Comparison of ENCODE assay signal across 6 cellular contexts in the genomic region with DNA sequence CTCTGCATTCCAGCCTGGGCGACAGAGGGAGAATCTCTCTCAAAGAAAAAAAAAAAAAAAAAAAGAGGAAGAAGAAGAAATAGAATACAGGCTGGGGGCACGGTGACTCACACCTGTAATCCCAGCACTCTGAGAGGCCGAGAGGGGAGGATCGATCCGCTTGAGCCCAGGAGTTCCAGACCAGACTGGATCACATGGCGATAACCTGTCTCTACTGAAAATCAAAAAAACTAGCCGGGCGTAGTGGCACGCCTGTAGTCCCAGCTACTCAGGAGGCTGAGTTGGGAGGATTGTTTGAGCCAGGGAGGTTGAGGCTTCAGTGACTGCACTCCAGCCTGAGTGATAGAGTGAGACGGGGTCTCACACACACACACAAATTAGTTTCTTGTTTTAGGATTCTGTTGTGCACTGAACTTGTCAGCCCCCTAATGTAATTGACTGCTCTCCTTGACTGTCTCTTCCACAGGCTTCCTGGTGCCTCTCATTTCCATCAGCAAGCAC. TPM values are rescaled to one million over a fixed set of nuclear protein-coding genes. Genes with fewer than 3 reads are reported as not detected.
A peak's percentile ranks its signal among the peaks of the same experiment; 100 is the strongest.
DNase-seq lines count a peak whose midpoint lies in the region; FAIRE-seq and TF ChIP-seq lines count a peak whose summit lies in the region.

No MANE protein-coding gene starts in this region.

- H3K27me3 Mint-ChIP-seq in neural progenitor cell (ENCODE audit: insufficient read depth, low read depth), result peaks cover 2% of the 10 kb centered on the region

- DNase-seq in Kasumi-1 (lab: John Stamatoyannopoulos, UW) (peak; percentile 54 to 55), mammary epithelial cell (peak; percentile 13), neural progenitor cell (ENCODE audit: low spot score) (no peak), D721Med (ENCODE audit: insufficient read length, low spot score) (no peak)
- no peak for DNase-seq in stimulated activated CD4-positive, alpha-beta T cell treated with anti-CD3 and anti-CD28 coated beads, Interleukin-1b, Interleukin-23, amount 100 ng/mL, for 48 hours

- no peak for FAIRE-seq in D721Med (lab: Jason Lieb, UNC)

- H3K79me2 ChIP-seq in mammary epithelial cell (ENCODE audit: insufficient read depth, low read length), result peaks cover 28% of the 10 kb centered on the region
- H3K79me2 ChIP-seq in neural progenitor cell (ENCODE audit: low read depth), result peaks cover 17% of the 10 kb centered on the region

- H3K4me3 Mint-ChIP-seq in neural progenitor cell, result peak overlapping the region; percentile 91

- peaks cover 8% of the 10 kb centered on the region for H3K36me3 Mint-ChIP-seq in neural progenitor cell

- H3K4me1 ChIP-seq in mammary epithelial cell (ENCODE audit: insufficient read depth, low read length) (peaks cover 37% of the 10 kb centered on the region), neural progenitor cell (peaks cover 3% of the 10 kb centered on the region)

- H2AFZ ChIP-seq in mammary epithelial cell (ENCODE audit: low read depth, low read length) (peak overlapping the region; percentile 88), neural progenitor cell (replicated peaks) (peak overlapping the region; percentile 45)

- in situ Hi-C loops in mammary epithelial cell (cut with MboI; ENCODE audit: low sequenced_read_pairs in 2 of 2), result loop anchor here in 1 of 2 donors (5.0 kb wide), 1 partner anchor 54 kb away; a partner anchor contains a TSS

- peak overlapping the region; percentile 80 for H3K9ac ChIP-seq in mammary epithelial cell (ENCODE audit: insufficient read depth, low read length)
- H3K9ac ChIP-seq in neural progenitor cell, result no peak overlapping the region

- no peak for TF ChIP-seq CTCF in 22Rv1 (IDR thresholded peaks at IDR 0.05)
- TF ChIP-seq CTCF in mammary epithelial cell (conservative IDR thresholded peaks at IDR 0.05 in 1 of 2, IDR thresholded peaks at IDR 0.05 in 1 of 2; ENCODE audit: extremely low read depth in 1 of 2, insufficient read depth in 1 of 2, low read depth in 1 of 2, low read length in 2 of 2), result no peak
- TF ChIP-seq CTCF in neural progenitor cell (IDR thresholded peaks at IDR 0.05), result no peak
- TF ChIP-seq CTCF in D721Med (IDR thresholded peaks at IDR 0.05; ENCODE audit: insufficient read depth, missing control alignments), result no peak

- H3K27ac Mint-ChIP-seq in neural progenitor cell, result peak overlapping the region; percentile 98

- dilution Hi-C loops in mammary epithelial cell (cut with HindIII; ENCODE audit: low sequenced_read_pairs), result no loop called here

- no peaks in the 10 kb centered on the region for H3K9me3 Mint-ChIP-seq in neural progenitor cell

- CTCF ChIA-PET in mammary epithelial cell (lab: Charles Lee; ENCODE audit: low non-redundant PET), result interaction anchor here (0.7 to 1.6 kb wide), 2 partner anchors 27 to 54 kb away, joined by 3 to 37 read pairs; a partner anchor contains a TSS

- H4K20me1 ChIP-seq in mammary epithelial cell (ENCODE audit: insufficient read depth, low read length), result no peaks in the 10 kb centered on the region
- peaks cover 5% of the 10 kb centered on the region for H4K20me1 ChIP-seq in neural progenitor cell (ENCODE audit: low read depth)

- WGBS in mammary epithelial cell (ENCODE audit: low coverage, missing lambda C conversion rate), result 45% methylated on average over 8 of the region's 10 CpGs

- H3K4me1 Mint-ChIP-seq in neural progenitor cell, result peaks cover 17% of the 10 kb centered on the region

- H3K27me3 ChIP-seq in mammary epithelial cell (ENCODE audit: insufficient read depth, low read length) (no peaks in the 10 kb centered on the region), neural progenitor cell (no peaks in the 10 kb centered on the region)

- H3K4me3 ChIP-seq in mammary epithelial cell (replicated peaks in 1 of 3; ENCODE audit: insufficient read depth in 1 of 3, low read depth in 2 of 3, low read length in 3 of 3), result peak overlapping the region; percentile 24 to 71 (median 54)
- peak overlapping the region; percentile 74 for H3K4me3 ChIP-seq in neural progenitor cell

- H3K36me3 ChIP-seq in mammary epithelial cell (ENCODE audit: insufficient read depth, low read length) (peaks cover 11% of the 10 kb centered on the region), neural progenitor cell (no peaks in the 10 kb centered on the region)

- H3K9me3 ChIP-seq in mammary epithelial cell (replicated peaks; ENCODE audit: insufficient read depth, low read length) (no peaks in the 10 kb centered on the region), neural progenitor cell (ENCODE audit: low read depth) (no peaks in the 10 kb centered on the region)

- H3F3A ChIP-seq in neural progenitor cell (ENCODE audit: low read depth), result peaks cover 18% of the 10 kb centered on the region

- intact Hi-C loops in mammary epithelial cell (cut with micrococcal nuclease), result loop anchor here (1.0 to 2.0 kb wide), 5 partner anchors 28 to 187 kb away; a partner anchor contains a TSS

- H3K27ac ChIP-seq in 22Rv1 (peak overlapping the region; percentile 97), mammary epithelial cell (ENCODE audit: insufficient read depth, low read depth, low read length) (peak overlapping the region; percentile 97), neural progenitor cell (no peak overlapping the region)

- no TSS peak for BruUV-seq in mammary epithelial cell (replicated peaks; lab: Mats Ljungman, UMichigan)

- H3K4me2 ChIP-seq in mammary epithelial cell (ENCODE audit: insufficient read depth, low read depth, low read length) (peak overlapping the region; percentile 87), neural progenitor cell (peak overlapping the region; percentile 72)

RNA-seq across cellular contexts. Expression of a gene that starts 1.0 kb away (rescaled TPM):
- total RNA-seq in mammary epithelial cell (100 to 1,000 TPM in 1 of 2 donors, 10 to 100 TPM in 1; 48.5 to 111 TPM), neural progenitor cell (ENCODE audit: low replicate concordance) (32.6 and 42.5 TPM in 2 replicates)
- polyA plus RNA-seq in mammary epithelial cell, result 39.4 TPM
- 85.4 TPM for polyA minus RNA-seq in mammary epithelial cell

RNA-seq across cellular contexts. Expression of a gene that starts 10.7 kb away (rescaled TPM):
- total RNA-seq in mammary epithelial cell, result 10 to 100 TPM; 55.7 to 81.9 TPM
- polyA plus RNA-seq in mammary epithelial cell, result 76.9 TPM
- 52.9 TPM for polyA minus RNA-seq in mammary epithelial cell
- 98.4 and 101 TPM in 2 replicates for total RNA-seq in neural progenitor cell (ENCODE audit: low replicate concordance)

RNA-seq across cellular contexts. Expression of a gene that starts 11.2 kb away (rescaled TPM):
- total RNA-seq in mammary epithelial cell (100 to 1,000 TPM in 1 of 2 donors, 10 to 100 TPM in 1; 66.2 to 274 TPM), neural progenitor cell (ENCODE audit: low replicate concordance) (170 and 220 TPM in 2 replicates)
- 284 TPM for polyA plus RNA-seq in mammary epithelial cell
- polyA minus RNA-seq in mammary epithelial cell, result 181 TPM

RNA-seq across cellular contexts. Expression of a gene that starts 19.6 kb away (rescaled TPM):
- total RNA-seq in mammary epithelial cell, result 10 to 100 TPM in 1 of 2 donors, 1 to 10 TPM in 1; 7.5 to 21.9 TPM
- 8.7 TPM for polyA plus RNA-seq in mammary epithelial cell
- 9.0 TPM for polyA minus RNA-seq in mammary epithelial cell
- 2.6 and 4.9 TPM in 2 replicates for total RNA-seq in neural progenitor cell (ENCODE audit: low replicate concordance)

RNA-seq across cellular contexts. Expression of a gene that starts 27.5 kb away (rescaled TPM):
- 10 to 100 TPM in 1 of 2 donors, 1 to 10 TPM in 1; 6.5 to 12.0 TPM for total RNA-seq in mammary epithelial cell
- 7.7 TPM for polyA plus RNA-seq in mammary epithelial cell
- polyA minus RNA-seq in mammary epithelial cell, result 15.8 TPM
- total RNA-seq in neural progenitor cell (ENCODE audit: low replicate concordance), result 18.3 and 20.1 TPM in 2 replicates

Comparison
In these comparisons a context has a peak if more than half of its experiments do, and no peak if none do; other contexts are left out.
1. DNase-seq: peak in Kasumi-1 (2 of 2) and mammary epithelial cell (single experiment); none in neural progenitor cell (single experiment), D721Med (single experiment) and stimulated activated CD4-positive, alpha-beta T cell treated with anti-CD3 and anti-CD28 coated beads, Interleukin-1b, Interleukin-23, amount 100 ng/mL, for 48 hours (single experiment).